In the genomic region with DNA sequence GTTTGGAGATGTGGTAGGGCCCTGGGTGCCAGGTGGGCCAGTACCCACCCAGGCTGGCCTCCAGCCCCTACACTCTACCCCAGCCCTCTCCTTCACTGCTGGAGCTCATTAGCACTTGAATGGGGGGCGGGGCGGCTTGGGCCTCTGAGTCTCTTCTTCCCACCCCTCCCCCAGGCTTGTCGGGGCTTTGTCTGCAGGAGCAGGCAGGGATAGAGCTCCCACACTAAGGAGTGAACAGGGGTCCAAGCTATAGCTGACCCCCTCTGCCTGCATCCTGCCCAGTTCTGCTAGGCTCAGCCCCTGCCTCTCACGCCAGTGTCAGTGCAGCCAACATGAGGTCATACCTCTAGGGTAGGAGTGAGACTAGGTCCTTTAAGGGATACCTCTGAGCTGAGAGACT, we compare ENCODE assay signal across 10 cellular contexts. TPM values are rescaled to one million over a fixed set of nuclear protein-coding genes. Genes with fewer than 3 reads are reported as not detected.
DNase-seq lines count a peak whose midpoint lies in the region; ATAC-seq and TF ChIP-seq lines count a peak whose summit lies in the region.
"Had no signal": no experiment of that assay in that cellular context is flagged by ENCODE, and none has a peak within 500 bp of the region (broad histone marks: within the 10 kb centered on the region; RNA-seq: fewer than 3 reads in every experiment).

No MANE protein-coding gene starts in this region.

- TF ChIP-seq CTCF in heart left ventricle (IDR thresholded peaks at IDR 0.05) (no peak), adrenal gland (IDR thresholded peaks at IDR 0.05) (no peak), type B pancreatic cell (conservative IDR thresholded peaks at IDR 0.05) (no peak)

- no peak for ATAC-seq in heart left ventricle
- ATAC-seq in memory B cell (ENCODE audit: low read depth), result no peak
- ATAC-seq in HG03460 (IDR thresholded peaks at IDR 0.05; ENCODE audit: unreplicated experiment), result no peak
- ATAC-seq in GM19463 (IDR thresholded peaks at IDR 0.05; ENCODE audit: unreplicated experiment), result no peak

- WGBS in heart left ventricle, 4 donors, result 47 to 72% (median 60%) methylated on average over 4 of the region's 4 CpGs
- 69 to 100% (median 78%) methylated on average over 1 to 4 of the region's 4 CpGs for WGBS in adrenal gland, 4 donors

- no peaks in the 10 kb centered on the region for H3K27me3 Mint-ChIP-seq in memory B cell
- no peaks in the 10 kb centered on the region for H3K27me3 Mint-ChIP-seq in type B pancreatic cell

- peak overlapping the region in 11 of 12 donors; percentile 85 to 99 (median 94) for H3K27ac ChIP-seq in heart left ventricle
- peak overlapping the region in 3 of 5 donors; percentile 3 to 92 (median 86) for H3K27ac ChIP-seq in adrenal gland
- no peak overlapping the region for H3K27ac ChIP-seq in SJCRH30

- TF ChIP-seq POLR2A in heart left ventricle (IDR thresholded peaks at IDR 0.05), result no peak
- TF ChIP-seq POLR2A in adrenal gland (IDR thresholded peaks at IDR 0.05), result no peak

- H3K9me3 Mint-ChIP-seq in memory B cell (no peaks in the 10 kb centered on the region), type B pancreatic cell (no peaks in the 10 kb centered on the region)

- intact Hi-C loops in heart left ventricle (cut with DNase I) (no loop called here), cardiac septum (cut with DNase I) (no loop called here), adrenal gland (cut with DNase I) (no loop called here)

- H3K36me3 ChIP-seq in heart left ventricle (peaks cover 0 to 45% (median 4%) of the 10 kb centered on the region in 9 donors), adrenal gland (replicated peaks in 1 of 2) (no peaks in the 10 kb centered on the region), SJCRH30 (no peaks in the 10 kb centered on the region)

- DNase-seq in heart left ventricle (peak in 1 of 5 donors; percentile 41), cardiac septum (ENCODE audit: low spot score) (no peak), adrenal gland (no peak), memory B cell (ENCODE audit: low spot score in 2 of 2) (no peak), type B pancreatic cell (ENCODE audit: extremely low spot score, unreplicated experiment) (no peak), SJCRH30 (no peak)

- H3K9me3 ChIP-seq in heart left ventricle (no peaks in the 10 kb centered on the region), adrenal gland (replicated peaks in 1 of 3) (no peaks in the 10 kb centered on the region), SJCRH30 (replicated peaks) (no peaks in the 10 kb centered on the region)

- H3K4me3 Mint-ChIP-seq in memory B cell (peak overlapping the region; percentile 80), type B pancreatic cell (peak overlapping the region; percentile 72)

- H3K27ac Mint-ChIP-seq in memory B cell (peak overlapping the region; percentile 86), type B pancreatic cell (peak overlapping the region; percentile 86)

- H3K4me3 ChIP-seq in heart left ventricle (peak overlapping the region in 4 of 12 donors; percentile 17 to 39 (median 24)), adrenal gland (no peak overlapping the region), SJCRH30 (no peak overlapping the region)

- H3K4me1 Mint-ChIP-seq in memory B cell, result peaks cover 56% of the 10 kb centered on the region
- peaks cover 43% of the 10 kb centered on the region for H3K4me1 Mint-ChIP-seq in type B pancreatic cell (ENCODE audit: unreplicated experiment)

- H3K4me1 ChIP-seq in heart left ventricle, result peaks cover 21 to 99% (median 81%) of the 10 kb centered on the region in 12 donors
- H3K4me1 ChIP-seq in adrenal gland (replicated peaks in 1 of 2), result peaks cover 42 to 79% of the 10 kb centered on the region in 2 donors
- peaks cover 6% of the 10 kb centered on the region; the same call in 1 of the 2 replicates for H3K4me1 ChIP-seq in SJCRH30

- H3K36me3 Mint-ChIP-seq in memory B cell (peaks cover 8% of the 10 kb centered on the region), type B pancreatic cell (peaks cover 4% of the 10 kb centered on the region)

- H3K27me3 ChIP-seq in heart left ventricle, result no peaks in the 10 kb centered on the region
- H3K27me3 ChIP-seq in adrenal gland, result no peaks in the 10 kb centered on the region
- no peaks in the 10 kb centered on the region for H3K27me3 ChIP-seq in SJCRH30

RNA-seq across cellular contexts. Expression of gene GNAI2, which starts 5.2 kb away (rescaled TPM):
- 100 to 1,000 TPM; 106 to 365 (median 140) TPM for total RNA-seq in heart left ventricle
- polyA plus RNA-seq in heart left ventricle, result 100 to 1,000 TPM in 1 of 2 donors, 10 to 100 TPM in 1; 93.2 to 180 TPM
- total RNA-seq in cardiac septum, result 153 TPM
- 100 to 1,000 TPM; 109 to 275 (median 206) TPM for total RNA-seq in adrenal gland
- polyA plus RNA-seq in adrenal gland, result 100 to 1,000 TPM; 133 to 163 (median 157) TPM
- 140 and 145 TPM in 2 replicates for total RNA-seq in type B pancreatic cell (ENCODE audit: low replicate concordance)
- total RNA-seq in SJCRH30 (2014; rRNA removed; shearing (Covaris generic)), result 63.8 and 64.7 TPM in 2 replicates

RNA-seq across cellular contexts. Expression of gene SEMA3B, which starts 27.8 kb away (rescaled TPM):
- total RNA-seq in heart left ventricle (10 to 100 TPM; 12.9 to 60.1 (median 17.8) TPM), cardiac septum (26.5 TPM), adrenal gland (100 to 1,000 TPM in 7 of 8 donors, 10 to 100 TPM in 1; 81.7 to 468 (median 224) TPM), type B pancreatic cell (ENCODE audit: low replicate concordance) (18.4 and 34.8 TPM in 2 replicates)
- polyA plus RNA-seq in heart left ventricle (10 to 100 TPM; 21.1 to 37.5 TPM), adrenal gland (100 to 1,000 TPM; 159 to 496 (median 451) TPM)
- total RNA-seq in SJCRH30 (2014; rRNA removed; shearing (Covaris generic)), result 3.3 and 4.8 TPM in 2 replicates

RNA-seq across cellular contexts. Expression of gene SLC38A3, which starts 36.1 kb away (rescaled TPM):
- total RNA-seq in heart left ventricle (10 to 100 TPM in 3 of 9 donors, 1 to 10 TPM in 6; 3.6 to 14.8 (median 8.4) TPM), cardiac septum (6.6 TPM), adrenal gland (10 to 100 TPM in 1 of 8 donors, under 1 TPM in 5, not detected in 2; 0.07 to 48.8 (median 0.43) TPM), type B pancreatic cell (ENCODE audit: low replicate concordance) (6.0 and 11.0 TPM in 2 replicates)
- polyA plus RNA-seq in heart left ventricle (1 to 10 TPM; 1.0 to 8.8 TPM), adrenal gland (under 1 TPM; 0.05 to 0.30 (median 0.08) TPM)
- total RNA-seq in SJCRH30 (2014; rRNA removed; shearing (Covaris generic)), result 1.4 and 2.9 TPM in 2 replicates
- total RNA-seq: bronchial epithelial cell had no signal

RNA-seq across cellular contexts. Expression of gene LSMEM2, which starts 37.7 kb away (rescaled TPM):
- 10 to 100 TPM in 8 of 9 donors, 1 to 10 TPM in 1; 8.8 to 68.3 (median 31.5) TPM for total RNA-seq in heart left ventricle
- 10 to 100 TPM in 1 of 2 donors, 1 to 10 TPM in 1; 1.3 to 29.7 TPM for polyA plus RNA-seq in heart left ventricle
- 25.7 TPM for total RNA-seq in cardiac septum
- total RNA-seq in adrenal gland, result under 1 TPM in 3 of 8 donors, not detected in 5; 0.36 to 0.76 (median 0.60) TPM
- under 1 TPM; 0.09 to 0.64 (median 0.47) TPM for polyA plus RNA-seq in adrenal gland
- total RNA-seq in type B pancreatic cell (ENCODE audit: low replicate concordance), result not detected in 2 replicates
- total RNA-seq in SJCRH30 (2014; rRNA removed; shearing (Covaris generic)), result not detected in 2 replicates
- total RNA-seq: bronchial epithelial cell, SK-MEL-5 had no signal

RNA-seq across cellular contexts. Expression of gene GNAT1, which starts 49.8 kb away (rescaled TPM):
- under 1 TPM in 1 of 9 donors, not detected in 8; 0.40 TPM for total RNA-seq in heart left ventricle
- polyA plus RNA-seq in heart left ventricle, result not detected
- not detected for total RNA-seq in cardiac septum
- not detected for total RNA-seq in adrenal gland
- not detected for polyA plus RNA-seq in adrenal gland
- total RNA-seq in type B pancreatic cell (ENCODE audit: low replicate concordance), result 0.71 TPM in 1 of 2 replicates, not detected in the other
- total RNA-seq in SJCRH30 (2014; rRNA removed; shearing (Covaris generic)), result 0.14 TPM in 1 of 2 replicates, not detected in the other
- total RNA-seq: bronchial epithelial cell, SK-MEL-5 had no signal
